In the genomic region with DNA sequence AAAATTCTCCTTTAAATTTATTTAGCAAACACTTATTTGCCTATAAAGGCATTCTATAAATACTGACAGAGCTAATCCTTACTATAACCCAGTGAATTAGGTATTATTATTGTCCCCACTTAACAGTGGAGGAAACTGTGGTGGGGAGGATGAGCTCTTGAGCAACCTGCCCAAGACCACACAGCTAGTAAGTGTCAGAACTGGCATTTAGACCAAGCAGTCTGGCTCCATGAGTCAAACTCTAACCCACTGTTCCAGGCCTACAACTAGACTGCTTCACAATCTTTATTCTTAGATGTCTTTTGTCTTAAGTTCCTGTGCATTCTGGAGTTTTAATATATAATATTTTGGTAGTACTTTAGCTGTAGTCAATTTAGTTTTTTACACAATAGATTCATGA, we compare ENCODE assay signal across 20 cellular contexts.
A peak's percentile ranks its signal among the peaks of the same experiment; 100 is the strongest.
DNase-seq lines count a peak whose midpoint lies in the region; ATAC-seq and TF ChIP-seq lines count a peak whose summit lies in the region.
"Had no signal": no experiment of that assay in that cellular context is flagged by ENCODE, and none has a peak within 500 bp of the region (broad histone marks: within the 10 kb centered on the region; RNA-seq: fewer than 3 reads in every experiment).

No MANE protein-coding gene starts in this region.

- H2BK15ac ChIP-seq in mesenchymal stem cell (ENCODE audit: low read depth, poor library complexity, severe bottlenecking): no peak overlapping the region

- TF ChIP-seq CTCF in cardiac fibroblast (IDR thresholded peaks at IDR 0.05; ENCODE audit: low read depth, low read length) (no peak), MCF 10A (IDR thresholded peaks at IDR 0.05; ENCODE audit: unreplicated experiment) (no peak), transverse colon (IDR thresholded peaks at IDR 0.05) (no peak)

- H3K36me3 Mint-ChIP-seq in MCF 10A (ENCODE audit: insufficient read depth, unreplicated experiment): no peaks in the 10 kb centered on the region
- H3K36me3 Mint-ChIP-seq: activated naive CD8-positive, alpha-beta T cell; naive thymus-derived CD4-positive, alpha-beta T cell had no signal

- no peak overlapping the region for H3K9ac ChIP-seq in mesenchymal stem cell (ENCODE audit: low read length)
- H3K9ac ChIP-seq: parathyroid adenoma had no signal

- H2AFZ ChIP-seq in mesenchymal stem cell (ENCODE audit: low read depth, low read length): no peak overlapping the region
- H2AFZ ChIP-seq: parathyroid adenoma had no signal

- intact Hi-C loops in MCF 10A (cut with micrococcal nuclease) (no loop called here), transverse colon (cut with DNase I; ENCODE audit: low total_unique reads) (no loop called here)

- no peak overlapping the region for H2BK5ac ChIP-seq in mesenchymal stem cell (ENCODE audit: low read depth, low read length, poor library complexity, severe bottlenecking)

- no peaks in the 10 kb centered on the region for H3K4me1 ChIP-seq in mesenchymal stem cell (ENCODE audit: control insufficient read depth, insufficient read depth, low read depth, low read length)
- no peaks in the 10 kb centered on the region for H3K4me1 ChIP-seq in transverse colon
- H3K4me1 ChIP-seq: heart left ventricle, parathyroid adenoma, uterus had no signal

- H2BK12ac ChIP-seq in mesenchymal stem cell (ENCODE audit: low read length in 2 of 2): peak overlapping the region; percentile 97 to 98

- H3K4me1 Mint-ChIP-seq in MCF 10A (ENCODE audit: insufficient read depth, unreplicated experiment): peaks cover 7% of the 10 kb centered on the region
- H3K4me1 Mint-ChIP-seq: naive thymus-derived CD4-positive, alpha-beta T cell had no signal

- H3K9me3 Mint-ChIP-seq in MCF 10A (ENCODE audit: unreplicated experiment): peaks cover 6% of the 10 kb centered on the region
- H3K9me3 Mint-ChIP-seq: activated T-helper 1 cell treated with anti-CD3 and anti-CD28 coated beads, Interleukin-12 subunit alpha, Interleukin-12 subunit beta, Interleukin-2, Interleukin-4 antibody, amounts not matched to agents 30 ng/mL and 10 ng/mL and 1 ng/mL, durations not matched to agents 14 hours and 24 hours and 36 hours had no signal

- CTCF ChIA-PET in MCF 10A (lab: Yijun Ruan, JAX): interaction anchor here (1.1 kb wide), 1 partner anchor 97 kb away, joined by 3 read pairs; no protein-coding TSS in a partner anchor

- H4K8ac ChIP-seq in mesenchymal stem cell (ENCODE audit: low read length): peak overlapping the region; percentile 88

- no peak overlapping the region for H2AK5ac ChIP-seq in mesenchymal stem cell (ENCODE audit: low read length, severe bottlenecking)

- H3K14ac ChIP-seq in mesenchymal stem cell (ENCODE audit: low read length in 2 of 2): no peak overlapping the region

- no peaks in the 10 kb centered on the region for H3K27me3 Mint-ChIP-seq in MCF 10A (ENCODE audit: insufficient read depth, unreplicated experiment)
- H3K27me3 Mint-ChIP-seq: dendritic cell treated with granulocyte-macrophage colony-stimulating factor and Interleukin-4, amounts not matched to agents 40 ng/mL and 50 ng/mL, for 4 days had no signal

- in situ Hi-C loops in transverse colon (cut with MboI; ENCODE audit: low pct_ligation_motif_present in 1 of 4, low pct_unique_long_range_greater_than_20kb in 1 of 4, low sequenced_read_pairs in 3 of 4): no loop called here

- ATAC-seq in GM21737 (IDR thresholded peaks at IDR 0.05; ENCODE audit: unreplicated experiment): no peak
- ATAC-seq: heart left ventricle; naive thymus-derived CD4-positive, alpha-beta T cell had no signal

- BruUV-seq in MCF 10A (replicated peaks; lab: Mats Ljungman, UMichigan): no TSS peak

- H3K18ac ChIP-seq in mesenchymal stem cell (ENCODE audit: low read depth in 1 of 2, low read length in 2 of 2): peak overlapping the region; percentile 92

- no peak overlapping the region for H3K4me3 Mint-ChIP-seq in MCF 10A (ENCODE audit: unreplicated experiment)
- H3K4me3 Mint-ChIP-seq: activated naive CD8-positive, alpha-beta T cell; activated T-helper 1 cell treated with anti-CD3 and anti-CD28 coated beads, Interleukin-12 subunit alpha, Interleukin-12 subunit beta, Interleukin-2, Interleukin-4 antibody, amounts not matched to agents 30 ng/mL and 10 ng/mL and 1 ng/mL, durations not matched to agents 14 hours and 24 hours and 36 hours; dendritic cell treated with granulocyte-macrophage colony-stimulating factor and Interleukin-4, amounts not matched to agents 40 ng/mL and 50 ng/mL, for 4 days; naive thymus-derived CD4-positive, alpha-beta T cell had no signal

- H3K4me2 ChIP-seq in mesenchymal stem cell (ENCODE audit: low read length, poor library complexity, severe bottlenecking): no peak overlapping the region

- peak overlapping the region in 1 of 2 experiments; percentile 97 for H3K4ac ChIP-seq in mesenchymal stem cell (ENCODE audit: low read depth in 1 of 2, low read length in 2 of 2)

- no peaks in the 10 kb centered on the region for H3K27me3 ChIP-seq in mesenchymal stem cell (ENCODE audit: control insufficient read depth in 1 of 2, insufficient read depth in 1 of 2, low read length in 2 of 2)
- H3K27me3 ChIP-seq in transverse colon: no peaks in the 10 kb centered on the region
- H3K27me3 ChIP-seq: heart left ventricle, uterus had no signal

- no peak overlapping the region for H3K27ac Mint-ChIP-seq in MCF 10A (ENCODE audit: low read depth, unreplicated experiment)
- H3K27ac Mint-ChIP-seq: activated naive CD8-positive, alpha-beta T cell; activated T-helper 1 cell treated with anti-CD3 and anti-CD28 coated beads, Interleukin-12 subunit alpha, Interleukin-12 subunit beta, Interleukin-2, Interleukin-4 antibody, amounts not matched to agents 30 ng/mL and 10 ng/mL and 1 ng/mL, durations not matched to agents 14 hours and 24 hours and 36 hours; dendritic cell treated with granulocyte-macrophage colony-stimulating factor and Interleukin-4, amounts not matched to agents 40 ng/mL and 50 ng/mL, for 4 days; naive thymus-derived CD4-positive, alpha-beta T cell had no signal

- peak overlapping the region; percentile 83 for H4K91ac ChIP-seq in mesenchymal stem cell (ENCODE audit: low read length)

- TF ChIP-seq EP300 in transverse colon (IDR thresholded peaks at IDR 0.05; ENCODE audit: low read depth): no peak

- H3K4me3 ChIP-seq in cardiac fibroblast (replicated peaks in 1 of 2; ENCODE audit: low read depth in 2 of 2, low read length in 2 of 2) (no peak overlapping the region), mesenchymal stem cell (ENCODE audit: insufficient read depth in 1 of 2, low read depth in 1 of 2, low read length in 2 of 2) (no peak overlapping the region), transverse colon (no peak overlapping the region)
- H3K4me3 ChIP-seq: heart left ventricle, uterus had no signal

- peaks cover 4% of the 10 kb centered on the region for H3K9me3 ChIP-seq in mesenchymal stem cell (ENCODE audit: control insufficient read depth, low read length)
- no peaks in the 10 kb centered on the region for H3K9me3 ChIP-seq in transverse colon
- H3K9me3 ChIP-seq: heart left ventricle, uterus had no signal

- H2BK120ac ChIP-seq in mesenchymal stem cell (ENCODE audit: low read depth, low read length): no peak overlapping the region

- no peak overlapping the region for H3K23ac ChIP-seq in mesenchymal stem cell (ENCODE audit: low read length in 2 of 2)

- H3K27ac ChIP-seq in mesenchymal stem cell (ENCODE audit: low read length, poor library complexity, severe bottlenecking): no peak overlapping the region
- no peak overlapping the region for H3K27ac ChIP-seq in transverse colon
- H3K27ac ChIP-seq: epithelial cell of prostate, heart left ventricle, parathyroid adenoma, uterus had no signal

- DNase-seq in HCEC 1CT (peak; percentile 45), NCI-H226 (peak; percentile 45), cardiac fibroblast (ENCODE audit: low read depth in 2 of 2) (peak; percentile 29 to 58), mesenchymal stem cell (peak; percentile 81), MCF 10A (ENCODE audit: unreplicated experiment) (no peak), hepatic stellate cell (ENCODE audit: low spot score) (no peak), transverse colon (no peak)
- DNase-seq: heart left ventricle; naive thymus-derived CD4-positive, alpha-beta T cell; NCI-H1694 treated with DMSO at 0.1 percent for 48 hours; NCI-H446; SIG-M5; stimulated activated CD4-positive, alpha-beta T cell treated with anti-CD3 and anti-CD28 coated beads, Interleukin-2, amount 100 ng/mL, for 48 hours; uterus had no signal

- no peak for TF ChIP-seq POLR2A in transverse colon (IDR thresholded peaks at IDR 0.05)

- H3K79me1 ChIP-seq in mesenchymal stem cell (replicated peaks; ENCODE audit: low read length, poor library complexity, severe bottlenecking): no peaks in the 10 kb centered on the region

- POLR2A ChIA-PET in MCF 10A (lab: Yijun Ruan, JAX): no interaction called here

- H3K36me3 ChIP-seq in mesenchymal stem cell (ENCODE audit: control insufficient read depth in 1 of 2, insufficient read depth in 2 of 2, low read depth in 1 of 2, low read length in 2 of 2) (no peaks in the 10 kb centered on the region), transverse colon (no peaks in the 10 kb centered on the region)
- H3K36me3 ChIP-seq: heart left ventricle, uterus had no signal

Comparison
In these comparisons a context has a peak if more than half of its experiments do, and no peak if none do; other contexts are left out.
1. DNase-seq: peak in HCEC 1CT (single experiment), NCI-H226 (single experiment), cardiac fibroblast (2 of 2) and mesenchymal stem cell (single experiment); none in MCF 10A (single experiment), hepatic stellate cell (single experiment) and transverse colon (single experiment).